ENCODE assay signal across 8 cellular contexts in genomic region chr15:78437107-78437761, GRCh38. TPM values are rescaled to one million over a fixed set of nuclear protein-coding genes. Genes with fewer than 3 reads are reported as not detected.
A peak's percentile ranks its signal among the peaks of the same experiment; 100 is the strongest.
DNase-seq lines count a peak whose midpoint lies in the region; ATAC-seq and TF ChIP-seq lines count a peak whose summit lies in the region.

No MANE protein-coding gene starts in this region.

- DNase-seq in CD8-positive, alpha-beta memory T cell: no peak
- DNase-seq in HEK293T (ENCODE audit: extremely low spot score) (peak; percentile 48), activated B cell treated with CpG ODN at 0.5 μM for 24 hours (no peak), heart right ventricle (no peak), KBM-7 (no peak)

- intact Hi-C loops in activated B cell treated with CpG ODN at 0.5 μM for 24 hours (cut with micrococcal nuclease): loop anchor here (1.0 to 5.0 kb wide), 2 partner anchors 138 to 445 kb away; partner anchors contain the start of gene SKIC8
- intact Hi-C loops in heart right ventricle (cut with DNase I): loop anchor here in 2 of 10 donors (5.0 to 10.0 kb wide), 2 partner anchors 105 to 548 kb away; partner anchors contain the start of gene PSMA4 (in 1 of the 2)

- peaks cover 36 to 50% (median 50%) of the 10 kb centered on the region in 3 donors for H3K4me1 Mint-ChIP-seq in CD8-positive, alpha-beta memory T cell
- peaks cover 38% of the 10 kb centered on the region for H3K4me1 Mint-ChIP-seq in activated B cell treated with CpG ODN at 0.5 μM for 24 hours

- peak overlapping the region; percentile 63 for H3K4me3 ChIP-seq in CD8-positive, alpha-beta memory T cell (ENCODE audit: low read length)
- H3K4me3 ChIP-seq in heart right ventricle (peak overlapping the region; percentile 59 to 100 (median 93)), skin epidermis (peak overlapping the region; percentile 55 to 99 (median 95))

- no peaks in the 10 kb centered on the region for H3K9me3 Mint-ChIP-seq in CD8-positive, alpha-beta memory T cell
- H3K9me3 Mint-ChIP-seq in activated B cell treated with CpG ODN at 0.5 μM for 24 hours: peaks cover 2% of the 10 kb centered on the region

- TF ChIP-seq CTCF in activated B cell treated with CpG ODN at 0.5 μM for 24 hours (IDR thresholded peaks at IDR 0.05): no peak
- no peak for TF ChIP-seq CTCF in heart right ventricle (IDR thresholded peaks at IDR 0.05)

- CTCF ChIA-PET in CD8-positive, alpha-beta memory T cell (lab: Charles Lee): interaction anchor here (1.0 to 6.8 kb wide), 5 partner anchors 9 to 172 kb away, joined by 3 to 37 read pairs (median 4); no protein-coding TSS in a partner anchor
- CTCF ChIA-PET in HEK293T (lab: Yijun Ruan, JAX) (interaction anchor here (0.6 to 1.7 kb wide), 5 partner anchors 13 to 198 kb away, joined by 3 to 8 read pairs (median 4); no protein-coding TSS in a partner anchor), activated B cell treated with CpG ODN at 0.5 μM for 24 hours (lab: Charles Lee) (interaction anchor here (0.9 to 2.7 kb wide), 4 partner anchors 9 to 306 kb away, joined by 3 to 15 read pairs (median 6); partner anchors contain the start of gene CIB2)

- H3K36me3 Mint-ChIP-seq in CD8-positive, alpha-beta memory T cell: peaks cover 0 to 35% (median 0%) of the 10 kb centered on the region in 3 donors
- peaks cover 35% of the 10 kb centered on the region for H3K36me3 Mint-ChIP-seq in activated B cell treated with CpG ODN at 0.5 μM for 24 hours (ENCODE audit: low read depth)

- peaks cover 32% of the 10 kb centered on the region for H3K4me1 ChIP-seq in CD8-positive, alpha-beta memory T cell (ENCODE audit: insufficient read depth, low read length)
- peaks cover 7 to 43% (median 41%) of the 10 kb centered on the region in 9 donors for H3K4me1 ChIP-seq in heart right ventricle

- WGBS in heart right ventricle, 2 donors: 15% methylated on average over 11 of the region's 11 CpGs

- peak overlapping the region; percentile 94 for H3K27ac ChIP-seq in CD8-positive, alpha-beta memory T cell (ENCODE audit: low read depth, low read length)
- peak overlapping the region; percentile 51 to 99 (median 97) for H3K27ac ChIP-seq in heart right ventricle
- peak overlapping the region; percentile 23 to 99 (median 97) for H3K27ac ChIP-seq in skin epidermis

- POLR2A ChIA-PET in CD8-positive, alpha-beta memory T cell (lab: Charles Lee): interaction anchor here (0.5 to 2.6 kb wide), 10 partner anchors 13 to 436 kb away, joined by 3 to 17 read pairs (median 4); partner anchors contain the start of genes CHRNA5, DNAJA4, MORF4L1 and PSMA4
- POLR2A ChIA-PET in HEK293T (lab: Yijun Ruan, JAX) (interaction anchor here (0.7 to 3.4 kb wide), 41 partner anchors 9 to 1536 kb away, joined by 3 to 40 read pairs (median 5); partner anchors contain the start of genes CHRNA5, HYKK, PSMA4 and SKIC8), activated B cell treated with CpG ODN at 0.5 μM for 24 hours (lab: Charles Lee) (interaction anchor here (0.6 to 3.3 kb wide), 23 partner anchors 9 to 1532 kb away, joined by 3 to 50 read pairs (median 5); partner anchors contain the start of genes CHRNA5, DNAJA4, HYKK and IDH3A)

- no peaks in the 10 kb centered on the region for H3K27me3 ChIP-seq in CD8-positive, alpha-beta memory T cell (ENCODE audit: insufficient read depth, low read length, poor library complexity, severe bottlenecking)
- H3K27me3 ChIP-seq in heart right ventricle: no peaks in the 10 kb centered on the region

- ATAC-seq in activated B cell treated with CpG ODN at 0.5 μM for 24 hours (ENCODE audit: low read depth): no peak
- peak in 1 of 8 donors; percentile 24 for ATAC-seq in heart right ventricle
- ATAC-seq in HG02642 (IDR thresholded peaks at IDR 0.05; ENCODE audit: poor library complexity, unreplicated experiment): no peak
- ATAC-seq in GM19455 (IDR thresholded peaks at IDR 0.05; ENCODE audit: unreplicated experiment): no peak

- no peaks in the 10 kb centered on the region for H3K9me3 ChIP-seq in CD8-positive, alpha-beta memory T cell (ENCODE audit: low read length)
- no peaks in the 10 kb centered on the region for H3K9me3 ChIP-seq in heart right ventricle

- in situ Hi-C loops in KBM-7 (cut with MboI; ENCODE audit: low pct_unique_long_range_greater_than_20kb, low sequenced_read_pairs): no loop called here

- peak overlapping the region; percentile 92 to 100 (median 96) for H3K27ac Mint-ChIP-seq in CD8-positive, alpha-beta memory T cell
- peak overlapping the region; percentile 97 for H3K27ac Mint-ChIP-seq in activated B cell treated with CpG ODN at 0.5 μM for 24 hours

- peaks cover under 1% of the 10 kb centered on the region for H3K36me3 ChIP-seq in CD8-positive, alpha-beta memory T cell (ENCODE audit: insufficient read depth, low read length)
- peaks cover 0 to 28% (median 6%) of the 10 kb centered on the region in 9 donors for H3K36me3 ChIP-seq in heart right ventricle

- peak overlapping the region; percentile 94 to 99 (median 97) for H3K4me3 Mint-ChIP-seq in CD8-positive, alpha-beta memory T cell
- peak overlapping the region; percentile 98 for H3K4me3 Mint-ChIP-seq in activated B cell treated with CpG ODN at 0.5 μM for 24 hours

- H3K27me3 Mint-ChIP-seq in CD8-positive, alpha-beta memory T cell: no peaks in the 10 kb centered on the region
- H3K27me3 Mint-ChIP-seq in activated B cell treated with CpG ODN at 0.5 μM for 24 hours: peaks cover 1% of the 10 kb centered on the region

TF ChIP-seq in HEK293T, 16 proteins besides CTCF, POLR2A, EP300 and RAD21:
- TF ChIP-seq HDGF (IDR thresholded peaks at IDR 0.05; ENCODE audit: borderline replicate concordance) (no peak), TARDBP (IDR thresholded peaks at IDR 0.05) (no peak), FOXM1 (IDR thresholded peaks at IDR 0.05; ENCODE audit: borderline replicate concordance) (no peak), BHLHE40 (IDR thresholded peaks at IDR 0.05; ENCODE audit: borderline replicate concordance) (no peak), PKNOX1 (IDR thresholded peaks at IDR 0.05) (no peak), ZNF384 (IDR thresholded peaks at IDR 0.05) (no peak), SP1 (IDR thresholded peaks at IDR 0.05) (no peak), FOXK2 (IDR thresholded peaks at IDR 0.05) (no peak), SUZ12 (IDR thresholded peaks at IDR 0.05) (no peak), ARNT (IDR thresholded peaks at IDR 0.05) (no peak), NFRKB (IDR thresholded peaks at IDR 0.05) (no peak), LEF1 (IDR thresholded peaks at IDR 0.05; ENCODE audit: borderline replicate concordance) (no peak), L3MBTL2 (conservative IDR thresholded peaks at IDR 0.05) (no peak), ELF4 (IDR thresholded peaks at IDR 0.05) (no peak), FOXA1 (IDR thresholded peaks at IDR 0.05) (no peak), CTBP1 (IDR thresholded peaks at IDR 0.05; ENCODE audit: borderline replicate concordance) (no peak)

RNA-seq across cellular contexts. Expression of gene IREB2, which starts 0.8 kb away (rescaled TPM):
- 10 to 100 TPM; 62.2 to 69.3 TPM for total RNA-seq in CD8-positive, alpha-beta memory T cell
- 18.5 TPM for polyA plus RNA-seq in CD8-positive, alpha-beta memory T cell
- total RNA-seq in activated B cell treated with CpG ODN at 0.5 μM for 24 hours (69.9 and 75.9 TPM in 2 replicates), heart right ventricle (10 to 100 TPM; 27.1 to 39.8 (median 31.5) TPM)
- 1 to 10 TPM; 6.0 to 6.8 TPM for polyA plus RNA-seq in heart right ventricle
